ENCODE assay signal across 11 cellular contexts in the genomic region with DNA sequence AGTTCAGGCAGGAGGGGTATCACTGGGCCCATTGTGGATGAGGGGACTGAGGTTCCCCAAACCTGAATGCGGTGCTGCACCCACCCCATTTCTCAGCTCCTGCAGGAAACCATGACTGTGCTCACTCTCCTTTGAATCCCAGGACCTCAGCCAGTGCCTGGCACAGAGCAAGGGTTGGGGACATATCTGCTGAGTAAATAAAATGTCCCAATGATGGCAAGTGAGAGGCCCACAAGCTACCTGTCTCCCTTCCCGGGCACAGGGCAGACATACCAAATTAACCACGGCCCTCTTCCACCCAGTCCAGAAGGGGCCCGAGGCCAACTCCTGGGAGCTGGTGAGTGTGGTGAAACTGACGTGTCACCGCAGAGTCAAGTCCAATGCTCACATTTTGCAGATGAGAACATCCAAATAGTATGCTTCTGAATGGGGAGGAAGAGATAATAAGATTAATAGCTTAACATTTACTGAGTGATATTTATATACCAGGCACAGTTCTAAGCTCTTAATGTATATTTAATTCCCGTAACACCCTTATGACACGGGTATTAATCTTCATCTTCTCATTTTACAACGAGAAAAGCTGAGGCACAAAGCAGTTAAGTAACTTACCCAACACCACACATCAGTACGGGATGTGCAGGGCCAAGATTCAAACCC.
DNase-seq lines count a peak whose midpoint lies in the region; ATAC-seq and TF ChIP-seq lines count a peak whose summit lies in the region.
"Had no signal": no experiment of that assay in that cellular context is flagged by ENCODE, and none has a peak within 500 bp of the region (broad histone marks: within the 10 kb centered on the region; RNA-seq: fewer than 3 reads in every experiment).

No MANE protein-coding gene starts in this region.

- H3K4me3 Mint-ChIP-seq in nephron progenitor cell: no peak overlapping the region
- H3K4me3 Mint-ChIP-seq: activated naive CD4-positive, alpha-beta T cell treated with anti-CD3 and anti-CD28 coated beads, Interleukin-2, amount 10 ng/mL, durations not matched to agents 7 days and 5 days had no signal

- no peak overlapping the region for H3K27ac Mint-ChIP-seq in nephron progenitor cell
- H3K27ac Mint-ChIP-seq: activated naive CD4-positive, alpha-beta T cell treated with anti-CD3 and anti-CD28 coated beads, Interleukin-2, amount 10 ng/mL, durations not matched to agents 7 days and 5 days had no signal

- TF ChIP-seq CTCF in right atrium auricular region (IDR thresholded peaks at IDR 0.05) (no peak), nephron progenitor cell (IDR thresholded peaks at IDR 0.05) (no peak)

- H3K4me3 ChIP-seq in right atrium auricular region: no peak overlapping the region
- no peak overlapping the region for H3K4me3 ChIP-seq in HAP-1

- no peaks in the 10 kb centered on the region for H3K36me3 Mint-ChIP-seq in nephron progenitor cell (ENCODE audit: low read depth)
- H3K36me3 Mint-ChIP-seq: activated naive CD4-positive, alpha-beta T cell treated with anti-CD3 and anti-CD28 coated beads, Interleukin-2, amount 10 ng/mL, durations not matched to agents 7 days and 5 days had no signal

- peaks cover 58% of the 10 kb centered on the region for H3K4me1 Mint-ChIP-seq in nephron progenitor cell
- H3K4me1 Mint-ChIP-seq: activated naive CD4-positive, alpha-beta T cell treated with anti-CD3 and anti-CD28 coated beads, Interleukin-2, amount 10 ng/mL, durations not matched to agents 7 days and 5 days had no signal

- H3K27me3 Mint-ChIP-seq in nephron progenitor cell (ENCODE audit: low read depth, poor library complexity): peaks cover 11% of the 10 kb centered on the region

- no peaks in the 10 kb centered on the region for H3K9me3 Mint-ChIP-seq in nephron progenitor cell
- H3K9me3 Mint-ChIP-seq: activated naive CD4-positive, alpha-beta T cell treated with anti-CD3 and anti-CD28 coated beads, Interleukin-2, amount 10 ng/mL, durations not matched to agents 7 days and 5 days had no signal

- in situ Hi-C loops in HAP-1 (cut with MboI; ENCODE audit: low sequenced_read_pairs): no loop called here

- H3K4me1 ChIP-seq in right atrium auricular region (peaks cover 0 to 9% of the 10 kb centered on the region in 2 donors), HAP-1 (no peaks in the 10 kb centered on the region)

- ATAC-seq in HG03025 (IDR thresholded peaks at IDR 0.05; ENCODE audit: low FRiP score, unreplicated experiment): no peak

- H3K9me3 ChIP-seq in right atrium auricular region (no peaks in the 10 kb centered on the region), HAP-1 (no peaks in the 10 kb centered on the region)

- H3K36me3 ChIP-seq in right atrium auricular region (no peaks in the 10 kb centered on the region), HAP-1 (replicated peaks) (no peaks in the 10 kb centered on the region)

- peak overlapping the region; percentile 14 to 21 for H3K27ac ChIP-seq in right atrium auricular region

- no peaks in the 10 kb centered on the region for H3K27me3 ChIP-seq in right atrium auricular region
- no peaks in the 10 kb centered on the region for H3K27me3 ChIP-seq in HAP-1 (ENCODE audit: low read depth)

- DNase-seq in GM04503 (ENCODE audit: low read depth) (peak; percentile 55), astrocyte of the hippocampus (ENCODE audit: low read depth, low spot score) (peak; percentile 75), right atrium auricular region (ENCODE audit: low spot score) (no peak), stromal cell of bone marrow (ENCODE audit: low read depth) (peak; percentile 49), HAP-1 (ENCODE audit: low spot score in 2 of 2) (no peak), nephron progenitor cell (no peak), GM19238 (ENCODE audit: insufficient read length, low spot score) (no peak)
- DNase-seq: activated CD4-positive, alpha-beta T cell treated with anti-CD3 and anti-CD28 coated beads for 1 hour; activated naive CD4-positive, alpha-beta T cell treated with anti-CD3 and anti-CD28 coated beads, Interleukin-2, amount 10 ng/mL, durations not matched to agents 7 days and 5 days; SHP77 treated with DMSO at 0.1 percent for 48 hours had no signal

Comparison
In these comparisons a context has a peak if more than half of its experiments do, and no peak if none do; other contexts are left out.
1. DNase-seq: peak in GM04503 (single experiment), astrocyte of the hippocampus (single experiment) and stromal cell of bone marrow (single experiment); none in right atrium auricular region (single experiment), HAP-1 (0 of 2), nephron progenitor cell (single experiment) and GM19238 (single experiment).